In genomic region chr11:62418733-62419132, GRCh38 we compare ENCODE assay signal across 23 cellular contexts. TPM values are rescaled to one million over a fixed set of nuclear protein-coding genes. Genes with fewer than 3 reads are reported as not detected.
DNase-seq lines count a peak whose midpoint lies in the region; ATAC-seq, FAIRE-seq and TF ChIP-seq lines count a peak whose summit lies in the region.
"Had no signal": no experiment of that assay in that cellular context is flagged by ENCODE, and none has a peak within 500 bp of the region (broad histone marks: within the 10 kb centered on the region; RNA-seq: fewer than 3 reads in every experiment).

TSS of gene SCGB1A1 (plus strand) at chr11:62419033. CDS start at chr11:62419096, 63 bp downstream.

- H3K27me3 ChIP-seq in right atrium auricular region (no peaks in the 10 kb centered on the region), fibroblast of lung (ENCODE audit: control insufficient read depth, insufficient read depth, low read length) (no peaks in the 10 kb centered on the region), trophoblast cell (ENCODE audit: insufficient read depth, low read length) (no peaks in the 10 kb centered on the region), vagina (no peaks in the 10 kb centered on the region), HepG2 (ENCODE audit: control insufficient read depth in 1 of 2, insufficient read depth in 2 of 2, low read length in 2 of 2) (peaks cover 0 to 20% of the 10 kb centered on the region in 2 experiments; a peak in 3 of 5 replicates)

- peak within 1 kb of the TSS; percentile 46 for H3K4me2 ChIP-seq in fibroblast of lung (ENCODE audit: extremely low read depth, insufficient read depth, low read length)
- no peak within 1 kb of the TSS for H3K4me2 ChIP-seq in trophoblast cell (ENCODE audit: low read length)
- H3K4me2 ChIP-seq in HepG2 (ENCODE audit: low read depth, low read length), result no peak within 1 kb of the TSS

- peaks cover 0 to 13% of the 10 kb centered on the region in 2 donors for H3K4me1 ChIP-seq in right atrium auricular region
- no peaks in the 10 kb centered on the region for H3K4me1 ChIP-seq in fibroblast of lung (ENCODE audit: control insufficient read depth, extremely low read depth, insufficient read depth, low read length)
- peaks cover 8% of the 10 kb centered on the region in 2 experiments for H3K4me1 ChIP-seq in trophoblast cell (ENCODE audit: control insufficient read depth in 1 of 2, insufficient read depth in 2 of 2, low read length in 2 of 2)
- peaks cover 24% of the 10 kb centered on the region for H3K4me1 ChIP-seq in vagina
- peaks cover 23% of the 10 kb centered on the region for H3K4me1 ChIP-seq in HepG2 (ENCODE audit: insufficient read depth, low read length)

- H2BK120ac ChIP-seq in trophoblast cell (ENCODE audit: insufficient read depth, low read length, poor library complexity), result no peak within 1 kb of the TSS

- H3K27ac Mint-ChIP-seq in natural killer cell treated with Interleukin-12 subunit alpha and Interleukin-12 subunit beta and Interleukin-15 and Interleukin-18, amount 100 ng/mL, for 72 hours, result no peak within 1 kb of the TSS
- H3K27ac Mint-ChIP-seq: activated naive CD8-positive, alpha-beta T cell treated with anti-CD3 and anti-CD28 coated beads, Interleukin-2, amount 10 ng/mL, durations not matched to agents 7 days and 5 days; activated T-cell treated with anti-CD3 and anti-CD28 coated beads, Interleukin-2, amount 50 U/mL, for 24 hours; memory B cell; type B pancreatic cell had no signal

- no peak within 1 kb of the TSS for H3K4me3 ChIP-seq in right atrium auricular region
- no peak within 1 kb of the TSS for H3K4me3 ChIP-seq in fibroblast of lung (replicated peaks in 1 of 4; ENCODE audit: control extremely low read depth in 1 of 4, insufficient read depth in 1 of 4, low read depth in 3 of 4, low read length in 4 of 4)
- no peak within 1 kb of the TSS for H3K4me3 ChIP-seq in trophoblast cell (ENCODE audit: low read depth, low read length)
- H3K4me3 ChIP-seq in vagina, result no peak within 1 kb of the TSS
- no peak within 1 kb of the TSS for H3K4me3 ChIP-seq in HepG2 (replicated peaks in 1 of 3; ENCODE audit: insufficient read depth in 1 of 3, low read depth in 2 of 3, low read length in 3 of 3)

- no peak within 1 kb of the TSS for H4K12ac ChIP-seq in trophoblast cell (ENCODE audit: low read depth, low read length)

- no peak within 1 kb of the TSS for H4K8ac ChIP-seq in trophoblast cell (ENCODE audit: low read depth, low read length)

- no CpG with 5 or more reads among the region's 4 CpGs for WGBS in trophoblast cell (ENCODE audit: extremely low coverage, insufficient coverage, insufficient read length)
- WGBS in HepG2 (ENCODE audit: low lambda C conversion rate), result no CpG with 5 or more reads among the region's 4 CpGs

- no peak for TF ChIP-seq POLR2A in vagina (IDR thresholded peaks at IDR 0.05)
- TF ChIP-seq POLR2A in HepG2 (IDR thresholded peaks at IDR 0.05; ENCODE audit: insufficient read depth in 1 of 2, low read depth in 2 of 2, low read length in 2 of 2), result no peak

- no peaks in the 10 kb centered on the region for H3K4me1 Mint-ChIP-seq in natural killer cell treated with Interleukin-12 subunit alpha and Interleukin-12 subunit beta and Interleukin-15 and Interleukin-18, amount 100 ng/mL, for 72 hours (ENCODE audit: low read depth in 2 of 2)
- H3K4me1 Mint-ChIP-seq: activated naive CD8-positive, alpha-beta T cell treated with anti-CD3 and anti-CD28 coated beads, Interleukin-2, amount 10 ng/mL, durations not matched to agents 7 days and 5 days; memory B cell had no signal

- TF ChIP-seq EP300 in HepG2 (IDR thresholded peaks at IDR 0.05; ENCODE audit: low read depth in 2 of 2, low read length in 2 of 2) (no peak), HepG2 (CRISPR knock-in tag; IDR thresholded peaks at IDR 0.05; ENCODE audit: borderline replicate concordance) (no peak)

- intact Hi-C loops in Right ventricle myocardium superior (cut with DNase I) (no loop called here), vagina (cut with DNase I) (no loop called here), HepG2 (cut with micrococcal nuclease; ENCODE audit: unreplicated experiment) (no loop called here)

- H4K91ac ChIP-seq in trophoblast cell (ENCODE audit: low read depth, low read length), result no peak within 1 kb of the TSS

- in situ Hi-C loops in HepG2 (cut with HindIII; ENCODE audit: extremely low pct_ligation_motif_present, low pct_unique_long_range_greater_than_20kb), result no loop called here

- no peak within 1 kb of the TSS for H3K9ac ChIP-seq in fibroblast of lung (ENCODE audit: insufficient read depth, low read length)
- H3K9ac ChIP-seq in trophoblast cell (ENCODE audit: low read length), result no peak within 1 kb of the TSS
- no peak within 1 kb of the TSS for H3K9ac ChIP-seq in HepG2 (ENCODE audit: insufficient read depth, low read depth, low read length)

- H3K79me1 ChIP-seq in trophoblast cell (ENCODE audit: low read length), result peaks cover 5% of the 10 kb centered on the region

- H2BK12ac ChIP-seq in trophoblast cell (ENCODE audit: low read length), result peak within 1 kb of the TSS; percentile 38

- H3K36me3 Mint-ChIP-seq in natural killer cell treated with Interleukin-12 subunit alpha and Interleukin-12 subunit beta and Interleukin-15 and Interleukin-18, amount 100 ng/mL, for 72 hours, result no peaks in the 10 kb centered on the region
- H3K36me3 Mint-ChIP-seq: activated naive CD8-positive, alpha-beta T cell treated with anti-CD3 and anti-CD28 coated beads, Interleukin-2, amount 10 ng/mL, durations not matched to agents 7 days and 5 days; memory B cell; type B pancreatic cell had no signal

- no peak within 1 kb of the TSS for H3K18ac ChIP-seq in trophoblast cell (ENCODE audit: low read length)

- no peak within 1 kb of the TSS for H2BK5ac ChIP-seq in trophoblast cell (ENCODE audit: low read depth, low read length, poor library complexity)

- H3K23ac ChIP-seq in trophoblast cell (ENCODE audit: low read length), result no peak within 1 kb of the TSS

- no peak within 1 kb of the TSS for H2AK5ac ChIP-seq in trophoblast cell (ENCODE audit: low read length)

- H3K4ac ChIP-seq in trophoblast cell (ENCODE audit: low read depth, low read length), result no peak within 1 kb of the TSS

- H3K14ac ChIP-seq in trophoblast cell (ENCODE audit: low read length), result no peak within 1 kb of the TSS

- H3K79me2 ChIP-seq in fibroblast of lung (ENCODE audit: control insufficient read depth, insufficient read depth, low read length) (no peaks in the 10 kb centered on the region), trophoblast cell (ENCODE audit: control insufficient read depth, insufficient read depth, low read length, poor library complexity) (no peaks in the 10 kb centered on the region), HepG2 (ENCODE audit: insufficient read depth, low read length) (no peaks in the 10 kb centered on the region)

- H3K4me3 Mint-ChIP-seq in natural killer cell treated with Interleukin-12 subunit alpha and Interleukin-12 subunit beta and Interleukin-15 and Interleukin-18, amount 100 ng/mL, for 72 hours, result no peak within 1 kb of the TSS
- H3K4me3 Mint-ChIP-seq: activated naive CD8-positive, alpha-beta T cell treated with anti-CD3 and anti-CD28 coated beads, Interleukin-2, amount 10 ng/mL, durations not matched to agents 7 days and 5 days; activated T-cell treated with anti-CD3 and anti-CD28 coated beads, Interleukin-2, amount 50 U/mL, for 24 hours; memory B cell; type B pancreatic cell had no signal

- ATAC-seq in Right ventricle myocardium superior (ENCODE audit: poor library complexity), result no peak
- ATAC-seq in natural killer cell treated with Interleukin-12 subunit alpha and Interleukin-12 subunit beta and Interleukin-15 and Interleukin-18, amount 100 ng/mL, for 72 hours, result no peak
- ATAC-seq in HepG2, result no peak
- ATAC-seq: SK-N-SH treated with all-trans-retinoic acid at 6 μM for 48 hours had no signal

- H3K9me3 ChIP-seq in right atrium auricular region (no peaks in the 10 kb centered on the region), fibroblast of lung (ENCODE audit: control insufficient read depth, insufficient read depth, low read depth, low read length) (no peaks in the 10 kb centered on the region), trophoblast cell (ENCODE audit: insufficient read depth, low read depth, low read length) (no peaks in the 10 kb centered on the region), vagina (no peaks in the 10 kb centered on the region), HepG2 (ENCODE audit: low read length) (no peaks in the 10 kb centered on the region)
- H3K9me3 ChIP-seq: neutrophil had no signal

- no peaks in the 10 kb centered on the region for H3K27me3 Mint-ChIP-seq in natural killer cell treated with Interleukin-12 subunit alpha and Interleukin-12 subunit beta and Interleukin-15 and Interleukin-18, amount 100 ng/mL, for 72 hours
- H3K27me3 Mint-ChIP-seq: activated T-cell treated with anti-CD3 and anti-CD28 coated beads, Interleukin-2, amount 50 U/mL, for 24 hours had no signal

- H3K36me3 ChIP-seq in right atrium auricular region (no peaks in the 10 kb centered on the region), fibroblast of lung (ENCODE audit: control insufficient read depth, insufficient read depth, low read length) (no peaks in the 10 kb centered on the region), trophoblast cell (ENCODE audit: control insufficient read depth in 1 of 2, insufficient read depth in 2 of 2, low read length in 2 of 2) (no peaks in the 10 kb centered on the region), vagina (no peaks in the 10 kb centered on the region), HepG2 (replicated peaks in 1 of 2; ENCODE audit: control insufficient read depth in 1 of 2, insufficient read depth in 2 of 2, low read length in 2 of 2) (no peaks in the 10 kb centered on the region)
- H3K36me3 ChIP-seq: neutrophil had no signal

- H3K27ac ChIP-seq in right atrium auricular region, result peak within 1 kb of the TSS; percentile 16 to 61
- no peak within 1 kb of the TSS for H3K27ac ChIP-seq in fibroblast of lung (ENCODE audit: insufficient read depth, low read length)
- no peak within 1 kb of the TSS for H3K27ac ChIP-seq in trophoblast cell (ENCODE audit: low read depth, low read length)
- H3K27ac ChIP-seq in vagina, result peak within 1 kb of the TSS; percentile 86
- no peak within 1 kb of the TSS for H3K27ac ChIP-seq in HepG2 (ENCODE audit: extremely low read length, insufficient read depth, low read length)
- H3K27ac ChIP-seq: HL-60, neutrophil had no signal

- CTCF ChIA-PET in HepG2 (lab: Yijun Ruan, JAX; ENCODE audit: low intra/inter-chr PET ratio, low total read pairs), result no interaction called here

- POLR2A ChIA-PET in HepG2 (lab: Yijun Ruan, JAX), result no interaction called here

- BruUV-seq in HepG2 (replicated peaks; lab: Mats Ljungman, UMichigan), result no TSS peak

- TF ChIP-seq CTCF in right atrium auricular region (IDR thresholded peaks at IDR 0.05), result no peak
- no peak for TF ChIP-seq CTCF in fibroblast of lung (conservative IDR thresholded peaks at IDR 0.05 in 1 of 2, IDR thresholded peaks at IDR 0.05 in 1 of 2; ENCODE audit: low read depth in 1 of 2, low read length in 2 of 2)
- TF ChIP-seq CTCF in vagina (IDR thresholded peaks at IDR 0.05), result no peak
- no peak for TF ChIP-seq CTCF in HepG2 (CRISPR knock-in tag; IDR thresholded peaks at IDR 0.05)

- H3K9me3 Mint-ChIP-seq in natural killer cell treated with Interleukin-12 subunit alpha and Interleukin-12 subunit beta and Interleukin-15 and Interleukin-18, amount 100 ng/mL, for 72 hours, result no peaks in the 10 kb centered on the region
- H3K9me3 Mint-ChIP-seq: activated naive CD8-positive, alpha-beta T cell treated with anti-CD3 and anti-CD28 coated beads, Interleukin-2, amount 10 ng/mL, durations not matched to agents 7 days and 5 days; activated T-cell treated with anti-CD3 and anti-CD28 coated beads, Interleukin-2, amount 50 U/mL, for 24 hours; memory B cell; type B pancreatic cell had no signal

- no peak for DNase-seq in right atrium auricular region (ENCODE audit: low spot score)
- no peak for DNase-seq in Right ventricle myocardium superior
- no peak for DNase-seq in fibroblast of lung (ENCODE audit: low read depth in 2 of 2)
- DNase-seq in trophoblast cell, result no peak
- DNase-seq in vagina (ENCODE audit: extremely low spot score in 2 of 2), result no peak
- no peak for DNase-seq in natural killer cell treated with Interleukin-12 subunit alpha and Interleukin-12 subunit beta and Interleukin-15 and Interleukin-18, amount 100 ng/mL, for 72 hours (ENCODE audit: low spot score)
- DNase-seq in HepG2 (ENCODE audit: low spot score), result no peak
- DNase-seq in NOMO-1 treated with dmso at 0.1 percent for 144 hours (lab: John Stamatoyannopoulos, UW; ENCODE audit: unreplicated experiment), result no peak
- DNase-seq: ACHN; activated CD4-positive, alpha-beta T cell treated with anti-CD3 and anti-CD28 coated beads, Interleukin-2, amount 50 U/mL, for 4 hours; activated naive CD8-positive, alpha-beta T cell treated with anti-CD3 and anti-CD28 coated beads, Interleukin-2, amount 10 ng/mL, durations not matched to agents 7 days and 5 days; activated T-cell treated with anti-CD3 and anti-CD28 coated beads, Interleukin-2, amount 50 U/mL, for 24 hours; effector memory CD4-positive, alpha-beta T cell; foreskin fibroblast; NCI-H1092; NCI-H526; stimulated activated CD4-positive, alpha-beta T cell treated with anti-CD3 and anti-CD28 coated beads, Interleukin-4, amount 100 ng/mL, for 1 hour; stimulated activated CD8-positive, alpha-beta memory T cell treated with anti-CD3 and anti-CD28 coated beads, Interleukin-4, amount 100 ng/mL, for 48 hours had no signal

- FAIRE-seq in HepG2 (lab: Jason Lieb, UNC), result no peak

- H2AFZ ChIP-seq in fibroblast of lung (ENCODE audit: low read length) (no peak within 1 kb of the TSS), trophoblast cell (ENCODE audit: insufficient read depth, low read length, poor library complexity) (no peak within 1 kb of the TSS), HepG2 (ENCODE audit: low read length) (no peak within 1 kb of the TSS)

- H4K20me1 ChIP-seq in fibroblast of lung (ENCODE audit: control insufficient read depth, extremely low read depth, insufficient read depth, low read length) (no peaks in the 10 kb centered on the region), HepG2 (ENCODE audit: insufficient read depth, low read length) (no peaks in the 10 kb centered on the region)

- no peak for TF ChIP-seq RAD21 in HepG2 (CRISPR knock-in tag; IDR thresholded peaks at IDR 0.05)

RNA-seq across cellular contexts. Expression of gene SCGB1A1, which starts in this region (rescaled TPM):
- total RNA-seq in right atrium auricular region (not detected), Right ventricle myocardium superior (not detected), fibroblast of lung (not detected in 2 replicates), vagina (not detected), HepG2 (2016; rRNA removed; fragmentation: Illumina TruSeq; extraction: Trizol) (not detected in 2 replicates)
- polyA plus RNA-seq in fibroblast of lung (not detected in 2 replicates), HepG2 (2011; rRNA removed) (not detected in 2 replicates)
- polyA plus RNA-seq in fibroblast of lung (2012), result not detected in 2 replicates
- polyA minus RNA-seq in fibroblast of lung (ENCODE audit: low replicate concordance), result not detected in 2 replicates
- polyA plus RNA-seq in trophoblast cell (2013), result not detected in 2 replicates
- total RNA-seq in natural killer cell treated with Interleukin-12 subunit alpha and Interleukin-12 subunit beta and Interleukin-15 and Interleukin-18, amount 100 ng/mL, for 72 hours, result not detected
- not detected in 2 replicates for total RNA-seq in HepG2 (2016; cell fraction: cytosol; rRNA removed; fragmentation: Illumina TruSeq; extraction: Trizol; ENCODE audit: low read depth)
- not detected in 2 replicates for total RNA-seq in HepG2 (2016; cell fraction: insoluble cytoplasmic fraction; rRNA removed; fragmentation: Illumina TruSeq; extraction: Trizol)
- total RNA-seq in HepG2 (2016; cell fraction: membrane; rRNA removed; fragmentation: Illumina TruSeq; extraction: Trizol), result not detected in 2 replicates
- not detected in 2 replicates for total RNA-seq in HepG2 (2016; cell fraction: nucleus; rRNA removed; fragmentation: Illumina TruSeq; extraction: Trizol)
- polyA plus RNA-seq in HepG2 (2011; cell fraction: cytosol; rRNA removed), result not detected in 2 replicates
- not detected in 2 replicates for polyA plus RNA-seq in HepG2 (2011; cell fraction: nucleus; rRNA removed)
- polyA plus RNA-seq in HepG2 (2012), result not detected in 2 replicates
- polyA plus RNA-seq in HepG2 (2016; cell fraction: cytosol; fragmentation: Illumina TruSeq; extraction: Trizol; ENCODE audit: low read depth), result not detected in 2 replicates
- not detected in 2 replicates for polyA plus RNA-seq in HepG2 (2016; cell fraction: insoluble cytoplasmic fraction; fragmentation: Illumina TruSeq; extraction: Trizol; ENCODE audit: low read depth)
- polyA plus RNA-seq in HepG2 (2016; cell fraction: membrane; fragmentation: Illumina TruSeq; extraction: Trizol; ENCODE audit: low read depth), result not detected in 2 replicates
- not detected in 2 replicates for polyA plus RNA-seq in HepG2 (2016; cell fraction: nucleus; fragmentation: Illumina TruSeq; extraction: Trizol; ENCODE audit: insufficient read depth, low read depth)
- polyA minus RNA-seq in HepG2 (2011; rRNA and poly(A)+ RNA removed; ENCODE audit: low replicate concordance), result not detected in 2 replicates
- polyA minus RNA-seq in HepG2 (2011; cell fraction: cytosol; rRNA and poly(A)+ RNA removed), result not detected in 2 replicates
- not detected in 2 replicates for polyA minus RNA-seq in HepG2 (2011; cell fraction: nucleus; rRNA and poly(A)+ RNA removed)
- total RNA-seq: activated naive CD8-positive, alpha-beta T cell treated with anti-CD3 and anti-CD28 coated beads, Interleukin-2, amount 10 ng/mL, durations not matched to agents 7 days and 5 days had no signal

Comparison
In these comparisons a context has a peak if more than half of its experiments do, and no peak if none do; other contexts are left out.
1. H3K27ac ChIP-seq: peak in right atrium auricular region (2 of 2) and vagina (single experiment); none in fibroblast of lung (single experiment), trophoblast cell (single experiment) and HepG2 (single experiment).